Comparison of ENCODE assay signal across 8 cellular contexts in genomic region chr13:57624565-57625435, GRCh38. TPM values are rescaled to one million over a fixed set of nuclear protein-coding genes. Genes with fewer than 3 reads are reported as not detected.
DNase-seq lines count a peak whose midpoint lies in the region; ATAC-seq, FAIRE-seq and TF ChIP-seq lines count a peak whose summit lies in the region.

No MANE protein-coding gene starts in this region.

- H3K4me1 ChIP-seq in OCI-LY7 (ENCODE audit: insufficient read depth, low read length, poor library complexity, severe bottlenecking) (no peaks in the 10 kb centered on the region), prostate gland (replicated peaks) (no peaks in the 10 kb centered on the region)

- no peaks in the 10 kb centered on the region for H3K9me2 ChIP-seq in OCI-LY7 (ENCODE audit: insufficient read depth, low read length)

- peaks cover 13 to 19% of the 10 kb centered on the region in 2 donors for H3K27me3 Mint-ChIP-seq in natural killer cell treated with Interleukin-12 subunit alpha and Interleukin-12 subunit beta and Interleukin-15 and Interleukin-18, amount 100 ng/mL, for 72 hours

- BruUV-seq in OCI-LY7 (replicated peaks; lab: Mats Ljungman, UMichigan): no TSS peak

- H4K20me1 ChIP-seq in OCI-LY7 (ENCODE audit: insufficient read depth, low read length): no peaks in the 10 kb centered on the region

- no peak for TF ChIP-seq POLR2A in GM18505 (IDR thresholded peaks at IDR 0.05; ENCODE audit: borderline replicate concordance, extremely low read depth, insufficient read depth, insufficient read length)
- TF ChIP-seq POLR2A in prostate gland (IDR thresholded peaks at IDR 0.05): no peak

- H3K4me3 ChIP-seq in AG10803 (ENCODE audit: low read length) (no peak overlapping the region), OCI-LY7 (ENCODE audit: low read depth, low read length, poor library complexity, severe bottlenecking) (no peak overlapping the region), prostate gland (no peak overlapping the region)

- no peak for FAIRE-seq in HTR-8/SVneo (lab: Jason Lieb, UNC)

- no peak overlapping the region for H2AFZ ChIP-seq in OCI-LY7 (ENCODE audit: low read length)

- no peaks in the 10 kb centered on the region for H3K9me3 ChIP-seq in OCI-LY7 (ENCODE audit: low read length)
- H3K9me3 ChIP-seq in prostate gland: no peaks in the 10 kb centered on the region

- no peaks in the 10 kb centered on the region for H3K79me2 ChIP-seq in OCI-LY7 (ENCODE audit: insufficient read depth, low read depth, low read length)

- H3K36me3 ChIP-seq in OCI-LY7 (ENCODE audit: insufficient read depth, low read length) (no peaks in the 10 kb centered on the region), prostate gland (no peaks in the 10 kb centered on the region)

- no peaks in the 10 kb centered on the region for H3K9me3 Mint-ChIP-seq in natural killer cell treated with Interleukin-12 subunit alpha and Interleukin-12 subunit beta and Interleukin-15 and Interleukin-18, amount 100 ng/mL, for 72 hours

- ATAC-seq in GM18505 (IDR thresholded peaks at IDR 0.05; ENCODE audit: unreplicated experiment): peak; percentile 57
- no peak for ATAC-seq in natural killer cell treated with Interleukin-12 subunit alpha and Interleukin-12 subunit beta and Interleukin-15 and Interleukin-18, amount 100 ng/mL, for 72 hours

- peaks cover 7% of the 10 kb centered on the region for H3K27me3 ChIP-seq in prostate gland (replicated peaks; ENCODE audit: insufficient read depth)

- WGBS in prostate gland: 3% methylated on average over 5 of the region's 5 CpGs

- peaks cover 0 to 4% of the 10 kb centered on the region in 2 donors for H3K4me1 Mint-ChIP-seq in natural killer cell treated with Interleukin-12 subunit alpha and Interleukin-12 subunit beta and Interleukin-15 and Interleukin-18, amount 100 ng/mL, for 72 hours (ENCODE audit: low read depth in 2 of 2)

- no peak overlapping the region for H3K4me2 ChIP-seq in OCI-LY7 (ENCODE audit: low read length)

- peak; percentile 53 for DNase-seq in AG10803 (ENCODE audit: low read depth)
- DNase-seq in HTR-8/SVneo (ENCODE audit: insufficient read length, low spot score): peak; percentile 12
- peak; percentile 35 for DNase-seq in OCI-LY7 (ENCODE audit: low spot score)
- peak; percentile 79 for DNase-seq in dermis blood vessel endothelial cell
- DNase-seq in middle frontal gyrus (ENCODE audit: extremely low spot score, low spot score): peak; percentile 66
- DNase-seq in natural killer cell treated with Interleukin-12 subunit alpha and Interleukin-12 subunit beta and Interleukin-15 and Interleukin-18, amount 100 ng/mL, for 72 hours (ENCODE audit: low spot score): no peak
- DNase-seq in prostate gland (ENCODE audit: low spot score): no peak

- CTCF ChIA-PET in OCI-LY7 (lab: Charles Lee; ENCODE audit: unreplicated experiment): interaction anchor here (0.7 kb wide), 1 partner anchor 13 kb away, joined by 3 read pairs; no protein-coding TSS in a partner anchor

- H3K27ac ChIP-seq in OCI-LY7 (ENCODE audit: low read depth, low read length, poor library complexity, severe bottlenecking): no peak overlapping the region
- no peak overlapping the region for H3K27ac ChIP-seq in prostate gland

- H3K27ac Mint-ChIP-seq in natural killer cell treated with Interleukin-12 subunit alpha and Interleukin-12 subunit beta and Interleukin-15 and Interleukin-18, amount 100 ng/mL, for 72 hours: no peak overlapping the region

- intact Hi-C loops in OCI-LY7 (cut with micrococcal nuclease; ENCODE audit: unreplicated experiment): loop anchor here (5.0 to 10.0 kb wide), 3 partner anchors 1340 to 1693 kb away; no protein-coding TSS in a partner anchor
- intact Hi-C loops in prostate gland (cut with DNase I): no loop called here

- TF ChIP-seq CTCF in AG10803 (conservative IDR thresholded peaks at IDR 0.05; ENCODE audit: low read length) (peak; percentile 92), OCI-LY7 (conservative IDR thresholded peaks at IDR 0.05; ENCODE audit: low read length) (peak; percentile 92), prostate gland (IDR thresholded peaks at IDR 0.05) (peak in 2 of 4 experiments; percentile 26 to 42)

- H3K36me3 Mint-ChIP-seq in natural killer cell treated with Interleukin-12 subunit alpha and Interleukin-12 subunit beta and Interleukin-15 and Interleukin-18, amount 100 ng/mL, for 72 hours: peaks cover 10% of the 10 kb centered on the region

- H3K4me3 Mint-ChIP-seq in natural killer cell treated with Interleukin-12 subunit alpha and Interleukin-12 subunit beta and Interleukin-15 and Interleukin-18, amount 100 ng/mL, for 72 hours: no peak overlapping the region

- POLR2A ChIA-PET in OCI-LY7 (lab: Charles Lee): interaction anchor here (0.5 to 1.5 kb wide), 7 partner anchors 11 to 423 kb away, joined by 3 to 8 read pairs (median 3); no protein-coding TSS in a partner anchor

RNA-seq across cellular contexts. Expression of gene PCDH17, which starts 6.7 kb away (rescaled TPM):
- not detected in 2 replicates for total RNA-seq in OCI-LY7 (2014; rRNA removed; shearing (Covaris generic))
- total RNA-seq in OCI-LY7 (2022) (not detected in 2 replicates), dermis blood vessel endothelial cell (1.6 and 2.2 TPM in 2 replicates), prostate gland (10 to 100 TPM in 1 of 2 donors, 1 to 10 TPM in 1; 2.5 to 13.7 TPM)
- total RNA-seq in natural killer cell treated with Interleukin-12 subunit alpha and Interleukin-12 subunit beta and Interleukin-15 and Interleukin-18, amount 100 ng/mL, for 72 hours: not detected

Comparison
In these comparisons a context has a peak if more than half of its experiments do, and no peak if none do; other contexts are left out.
1. DNase-seq: peak in AG10803 (single experiment), HTR-8/SVneo (single experiment), OCI-LY7 (single experiment), dermis blood vessel endothelial cell (single experiment) and middle frontal gyrus (single experiment); none in natural killer cell treated with Interleukin-12 subunit alpha and Interleukin-12 subunit beta and Interleukin-15 and Interleukin-18, amount 100 ng/mL, for 72 hours (single experiment) and prostate gland (single experiment).